Comparison of ENCODE assay signal across 10 cellular contexts in the genomic region with DNA sequence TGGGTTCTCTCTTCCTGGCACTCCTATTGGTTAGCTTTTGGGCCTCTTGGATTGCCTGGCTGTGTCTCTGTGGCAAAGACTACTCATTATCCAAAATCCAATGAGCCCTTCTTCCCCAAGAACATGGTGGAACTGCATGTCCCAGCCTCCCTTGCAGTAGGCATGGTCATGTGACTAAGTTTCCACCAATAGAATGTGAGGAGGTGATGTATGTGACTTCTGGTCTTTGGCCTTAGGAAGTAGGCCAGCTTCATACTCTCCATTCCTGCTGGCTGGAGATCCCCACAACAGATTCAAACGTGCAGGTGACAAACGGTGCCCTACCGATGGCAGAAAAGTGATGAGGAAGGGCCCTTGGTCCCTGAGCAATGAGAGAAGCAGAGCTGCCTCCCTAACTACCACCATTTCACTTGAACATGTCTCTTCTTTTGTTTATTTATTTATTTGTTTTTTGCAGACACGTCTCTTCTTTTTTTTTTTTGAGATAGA. TPM values are rescaled to one million over a fixed set of nuclear protein-coding genes. Genes with fewer than 3 reads are reported as not detected.
DNase-seq lines count a peak whose midpoint lies in the region; ATAC-seq, FAIRE-seq and TF ChIP-seq lines count a peak whose summit lies in the region.
"Had no signal": no experiment of that assay in that cellular context is flagged by ENCODE, and none has a peak within 500 bp of the region (broad histone marks: within the 10 kb centered on the region; RNA-seq: fewer than 3 reads in every experiment).

No MANE protein-coding gene starts in this region.

- H3K27me3 Mint-ChIP-seq in T-helper 17 cell (no peaks in the 10 kb centered on the region), memory B cell (no peaks in the 10 kb centered on the region)

- DNase-seq in GM10248 (ENCODE audit: extremely low spot score) (peak; percentile 71), T-helper 17 cell (no peak), memory B cell (ENCODE audit: low spot score in 2 of 2) (no peak), caudate nucleus (lab: John Stamatoyannopoulos, UW) (no peak), urothelium cell line (ENCODE audit: low spot score) (no peak)
- DNase-seq: ovary, SHP77 treated with DMSO at 0.1 percent for 48 hours had no signal

- H3K4me1 Mint-ChIP-seq in T-helper 17 cell: peaks cover 15% of the 10 kb centered on the region
- peaks cover 22% of the 10 kb centered on the region for H3K4me1 Mint-ChIP-seq in memory B cell

- H3K9me3 ChIP-seq in T-helper 17 cell (ENCODE audit: control insufficient read depth, low read length, poor library complexity, severe bottlenecking): no peaks in the 10 kb centered on the region
- H3K9me3 ChIP-seq: ovary had no signal

- H3K27ac Mint-ChIP-seq in T-helper 17 cell (peak overlapping the region; percentile 17), memory B cell (peak overlapping the region; percentile 81)

- H3K4me3 Mint-ChIP-seq in T-helper 17 cell (no peak overlapping the region), memory B cell (peak overlapping the region; percentile 63)

- no peak overlapping the region for H3K27ac ChIP-seq in caudate nucleus (ENCODE audit: low read depth, low read length)
- H3K27ac ChIP-seq: ovary had no signal

- FAIRE-seq in urothelium cell line (lab: Jason Lieb, UNC): no peak

- no peak for TF ChIP-seq CTCF in GM10248 (IDR thresholded peaks at IDR 0.05; ENCODE audit: control extremely low read depth, extremely low read depth, low read depth, missing control alignments)

- H3K36me3 Mint-ChIP-seq in T-helper 17 cell (ENCODE audit: low read depth) (no peaks in the 10 kb centered on the region), memory B cell (no peaks in the 10 kb centered on the region)

- POLR2A ChIA-PET in GM10248 (lab: Yijun Ruan, JAX): no interaction called here

- peak; percentile 37 for ATAC-seq in HG02981 (IDR thresholded peaks at IDR 0.05; ENCODE audit: unreplicated experiment)
- ATAC-seq in T-helper 17 cell: no peak
- peak; percentile 56 for ATAC-seq in memory B cell (ENCODE audit: low read depth)
- ATAC-seq in GM18519 (IDR thresholded peaks at IDR 0.05; ENCODE audit: low FRiP score, unreplicated experiment): no peak
- no peak for ATAC-seq in GM19351 (IDR thresholded peaks at IDR 0.05; ENCODE audit: unreplicated experiment)

- H3K9me3 Mint-ChIP-seq in memory B cell: peaks cover 2% of the 10 kb centered on the region

- CTCF ChIA-PET in GM10248 (lab: Yijun Ruan, JAX): interaction anchor here (1.0 to 1.2 kb wide), 3 partner anchors 9 to 203 kb away, joined by 3 to 5 read pairs (median 3); no protein-coding TSS in a partner anchor

RNA-seq across cellular contexts. Expression of a gene that starts 17.3 kb away (rescaled TPM):
- 100 to 1,000 TPM; 122 to 147 TPM for total RNA-seq in T-helper 17 cell

RNA-seq across cellular contexts. Expression of a gene that starts 33.2 kb away (rescaled TPM):
- under 1 TPM; 0.72 to 0.96 TPM for total RNA-seq in T-helper 17 cell

Comparison
In these comparisons a context has a peak if more than half of its experiments do, and no peak if none do; other contexts are left out.
1. ATAC-seq: peak in HG02981 (single experiment) and memory B cell (single experiment); none in T-helper 17 cell (single experiment), GM18519 (single experiment) and GM19351 (single experiment).